In the genomic region with DNA sequence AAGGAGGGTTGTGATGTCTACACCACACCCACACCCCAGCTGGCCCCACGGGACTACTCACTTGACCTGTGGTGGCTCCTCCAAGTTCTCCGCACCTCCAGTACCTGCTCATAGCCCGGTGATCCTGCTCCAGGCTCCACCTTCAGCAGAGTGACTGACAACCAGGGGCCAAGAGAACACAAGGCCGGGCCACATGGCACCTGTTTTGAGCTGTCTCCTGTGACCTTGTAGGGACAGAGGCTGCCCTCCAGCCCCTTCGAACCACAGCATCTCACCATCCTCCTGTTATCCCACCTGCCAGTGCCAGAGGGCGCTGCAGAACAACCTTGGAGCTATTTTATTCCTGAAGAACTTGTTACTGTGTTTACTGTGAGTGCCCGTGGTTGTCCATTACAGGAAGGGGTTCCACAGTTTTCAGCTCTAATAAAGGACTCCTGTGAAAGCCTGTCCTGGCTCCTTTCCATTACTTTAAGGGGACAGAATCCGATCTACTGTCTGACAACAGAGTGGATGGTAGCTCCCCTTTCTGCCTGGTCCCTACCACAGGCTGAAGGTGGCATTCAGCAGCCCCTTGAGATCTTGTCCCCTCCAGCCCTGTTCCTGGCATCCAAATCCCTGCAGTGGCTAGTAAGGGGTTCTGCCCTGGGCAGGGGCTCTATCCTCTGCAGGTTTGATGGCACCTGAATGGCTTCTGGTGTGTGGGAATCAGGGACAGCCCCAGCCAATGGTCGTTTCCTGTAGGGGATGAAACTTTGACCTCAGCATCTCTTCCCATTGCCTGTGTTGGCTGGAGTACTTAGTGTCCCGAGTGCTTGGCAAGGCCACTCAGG, we compare ENCODE assay signal across 8 cellular contexts. TPM values are rescaled to one million over a fixed set of nuclear protein-coding genes. Genes with fewer than 3 reads are reported as not detected.
DNase-seq lines count a peak whose midpoint lies in the region; ATAC-seq, FAIRE-seq and TF ChIP-seq lines count a peak whose summit lies in the region.

No MANE protein-coding gene starts in this region.

- no peak overlapping the region for H3K9ac ChIP-seq in K562 (ENCODE audit: insufficient read depth in 1 of 2, low read depth in 2 of 2, low read length in 2 of 2)

- no peak for TF ChIP-seq POLR2A in K562 (conservative IDR thresholded peaks at IDR 0.05)

- no peaks in the 10 kb centered on the region for H3K79me2 ChIP-seq in K562 (ENCODE audit: control insufficient read depth, insufficient read depth, low read length)

- CTCF ChIA-PET in CD4-positive, alpha-beta T cell (lab: Charles Lee), result interaction anchor here (0.9 kb wide), 1 partner anchor 8 kb away, joined by 3 read pairs; no protein-coding TSS in a partner anchor
- CTCF ChIA-PET in K562 (lab: Yijun Ruan, JAX; ENCODE audit: low intra/inter-chr PET ratio), result no interaction called here

- H3K9me3 ChIP-seq in CD4-positive, alpha-beta T cell (ENCODE audit: control insufficient read depth, low read length), result no peaks in the 10 kb centered on the region
- H3K9me3 ChIP-seq in K562 (replicated peaks; ENCODE audit: control insufficient read depth, insufficient read depth, low read depth, low read length), result no peaks in the 10 kb centered on the region
- no peaks in the 10 kb centered on the region for H3K9me3 ChIP-seq in iPS DF 6.9 (ENCODE audit: control insufficient read depth, insufficient read depth, low read length)

- peak in 1 of 2 experiments; percentile 58; a peak in 3 of 4 replicates for TF ChIP-seq RAD21 in K562 (CRISPR knock-in tag; conservative IDR thresholded peaks at IDR 0.05 in 1 of 2, IDR thresholded peaks at IDR 0.05 in 1 of 2)

- peak in 1 of 10 experiments; percentile 29 for DNase-seq in CD4-positive, alpha-beta T cell
- peak; percentile 51 for DNase-seq in GM20000 (ENCODE audit: low spot score)
- peak; percentile 38 for DNase-seq in NCI-H748 treated with DMSO at 0.1 percent for 48 hours (lab: John Stamatoyannopoulos, UW)
- DNase-seq in K562 (ENCODE audit: extremely low read depth in 1 of 4, low spot score in 3 of 4), result peak; percentile 35 to 57 (median 39)
- peak; percentile 47 for DNase-seq in iPS DF 6.9 (ENCODE audit: low read depth, low spot score)
- DNase-seq in stimulated activated CD4-positive, alpha-beta T cell treated with anti-CD3 and anti-CD28 coated beads, Interleukin-1b, Interleukin-23, amount 100 ng/mL, for 48 hours, result peak; percentile 22
- no peak for DNase-seq in cerebellum (ENCODE audit: low spot score)

- no peak for FAIRE-seq in K562 (lab: Jason Lieb, UNC)

- H3K27me3 ChIP-seq in CD4-positive, alpha-beta T cell (ENCODE audit: control insufficient read depth, insufficient read depth, low read length), result peaks cover 9% of the 10 kb centered on the region
- H3K27me3 ChIP-seq in K562 (ENCODE audit: control insufficient read depth in 2 of 2, insufficient read depth in 2 of 2, low read length in 2 of 2), result no peaks in the 10 kb centered on the region; a peak in 1 of 5 replicates
- no peaks in the 10 kb centered on the region for H3K27me3 ChIP-seq in iPS DF 6.9 (ENCODE audit: control insufficient read depth, insufficient read depth, low read length)

- no TSS peak for BruUV-seq in K562 (replicated peaks; lab: Mats Ljungman, UMichigan)

- peaks cover 42% of the 10 kb centered on the region for H3K27me3 Mint-ChIP-seq in CD4-positive, alpha-beta T cell

- H4K20me1 ChIP-seq in K562 (replicated peaks; ENCODE audit: control insufficient read depth, insufficient read depth, low read length), result no peaks in the 10 kb centered on the region

- no peak for ATAC-seq in CD4-positive, alpha-beta T cell (ENCODE audit: poor library complexity)
- ATAC-seq in K562 (peak; percentile 82), GM21619 (IDR thresholded peaks at IDR 0.05; ENCODE audit: unreplicated experiment) (no peak)

- no peaks in the 10 kb centered on the region for H3K36me3 Mint-ChIP-seq in CD4-positive, alpha-beta T cell (ENCODE audit: low read depth)

- no peak for TF ChIP-seq EP300 in K562 (IDR thresholded peaks at IDR 0.05; ENCODE audit: low read length)

- H3K9me3 Mint-ChIP-seq in CD4-positive, alpha-beta T cell, result no peaks in the 10 kb centered on the region

- TF ChIP-seq CTCF in CD4-positive, alpha-beta T cell (IDR thresholded peaks at IDR 0.05), result peak; percentile 21
- peak; percentile 64 for TF ChIP-seq CTCF in GM20000 (IDR thresholded peaks at IDR 0.05; ENCODE audit: extremely low read depth, missing control alignments)
- peak; percentile 63 to 73 (median 67); a peak in 5 of 6 replicates for TF ChIP-seq CTCF in K562 (IDR thresholded peaks at IDR 0.05 in 2 of 3, conservative IDR thresholded peaks at IDR 0.05 in 1 of 3; ENCODE audit: insufficient read depth in 2 of 3, low read depth in 1 of 3, low read length in 3 of 3)

- in situ Hi-C loops in K562 (cut with MboI), result no loop called here

- H3K4me1 ChIP-seq in K562 (replicated peaks in 1 of 2; ENCODE audit: control insufficient read depth in 2 of 2, insufficient read depth in 2 of 2, low read length in 2 of 2), result no peaks in the 10 kb centered on the region; a peak in 2 of 5 replicates
- H3K4me1 ChIP-seq in iPS DF 6.9 (ENCODE audit: control insufficient read depth, insufficient read depth, low read length), result no peaks in the 10 kb centered on the region

- no peaks in the 10 kb centered on the region for H3K36me3 ChIP-seq in K562 (ENCODE audit: control insufficient read depth, insufficient read depth, low read length)
- H3K36me3 ChIP-seq in iPS DF 6.9 (ENCODE audit: control insufficient read depth, insufficient read depth, low read length), result no peaks in the 10 kb centered on the region

- no peaks in the 10 kb centered on the region for H3K4me1 Mint-ChIP-seq in CD4-positive, alpha-beta T cell (ENCODE audit: low read depth)

- POLR2A ChIA-PET in CD4-positive, alpha-beta T cell (lab: Charles Lee), result no interaction called here
- POLR2A ChIA-PET in K562 (lab: Yijun Ruan, JAX), result no interaction called here

- H3K4me3 Mint-ChIP-seq in CD4-positive, alpha-beta T cell, result no peak overlapping the region

- no peak overlapping the region for H3K27ac ChIP-seq in CD4-positive, alpha-beta T cell (ENCODE audit: low read depth, low read length)
- no peak overlapping the region for H3K27ac ChIP-seq in K562 (ENCODE audit: extremely low read depth, low read depth, low read length)
- no peak overlapping the region for H3K27ac ChIP-seq in iPS DF 6.9 (ENCODE audit: low read length)

- H3K4me3 ChIP-seq in K562 (no peak overlapping the region), iPS DF 6.9 (ENCODE audit: low read length) (no peak overlapping the region)

- H3K27ac Mint-ChIP-seq in CD4-positive, alpha-beta T cell, result no peak overlapping the region

- H3K4me2 ChIP-seq in K562 (ENCODE audit: insufficient read depth, low read length), result no peak overlapping the region

- intact Hi-C loops in CD4-positive, alpha-beta T cell (cut with DNase I, micrococcal nuclease), result loop anchor here (2.0 to 5.0 kb wide), 2 partner anchors 483 to 912 kb away; no protein-coding TSS in a partner anchor
- intact Hi-C loops in K562 (cut with micrococcal nuclease), result loop anchor here (1.0 kb wide), 1 partner anchor 54 kb away; no protein-coding TSS in a partner anchor

- no peak overlapping the region for H2AFZ ChIP-seq in K562 (ENCODE audit: low read depth, low read length)

- WGBS in K562 (ENCODE audit: insufficient coverage, low coverage, missing lambda C conversion rate), result 0% methylated on average over 5 of the region's 10 CpGs
- WGBS in iPS DF 6.9 (ENCODE audit: insufficient coverage, insufficient read length), result no CpG with 5 or more reads among the region's 10 CpGs

- no peaks in the 10 kb centered on the region for H3K9me1 ChIP-seq in K562 (ENCODE audit: control insufficient read depth, insufficient read depth, low read length)

TF ChIP-seq in K562, 482 proteins besides CTCF, POLR2A, EP300 and RAD21:
- TF ChIP-seq FOXJ2 (tag; IDR thresholded peaks at IDR 0.05), result no peak
- TF ChIP-seq STAG1 (CRISPR knock-in tag; IDR thresholded peaks at IDR 0.05; ENCODE audit: borderline replicate concordance), result peak; percentile 32; the same call in 1 of the 2 replicates
- TF ChIP-seq NONO (IDR thresholded peaks at IDR 0.05; ENCODE audit: low read depth in 2 of 2, low read length in 1 of 2), result no peak
- peak; percentile 53 for TF ChIP-seq SMC3 (conservative IDR thresholded peaks at IDR 0.05; ENCODE audit: insufficient read depth, low read depth, low read length)
- TF ChIP-seq BRD9 (IDR thresholded peaks at IDR 0.05; ENCODE audit: low read depth, partially characterized antibody), result no peak
TF ChIP-seq in K562: peak in this region for 2.

RNA-seq across cellular contexts. Expression of gene C10orf120, which starts 50.8 kb away (rescaled TPM):
- total RNA-seq in CD4-positive, alpha-beta T cell, result not detected
- not detected in 2 replicates for total RNA-seq in K562 (2011; cell fraction: chromatin; rRNA removed; ENCODE audit: low replicate concordance)
- total RNA-seq in K562 (2011; cell fraction: nucleolus; rRNA removed), result not detected in 2 replicates
- total RNA-seq in K562 (2011; cell fraction: nucleoplasm; rRNA removed), result not detected in 2 replicates
- total RNA-seq in K562 (2014; rRNA removed), result not detected in 2 replicates
- not detected in 2 replicates for total RNA-seq in K562 (2014; rRNA removed; fragmentation: Illumina TruSeq; extraction: Trizol)
- total RNA-seq in K562 (2015; rRNA removed; fragmentation: Illumina TruSeq; extraction: Trizol), result not detected in 2 replicates
- not detected in 2 replicates for total RNA-seq in K562 (2021)
- not detected in 2 replicates for polyA plus RNA-seq in K562 (2011; rRNA removed)
- polyA plus RNA-seq in K562 (2011; cell fraction: cytosol; rRNA removed), result not detected in 2 replicates
- polyA plus RNA-seq in K562 (2011; cell fraction: nucleus; rRNA removed), result not detected in 2 replicates
- not detected in 2 replicates for polyA plus RNA-seq in K562 (2012)
- polyA plus RNA-seq in K562 (2014; fragmentation: Illumina TruSeq; extraction: Trizol), result not detected in 2 replicates
- not detected for polyA plus RNA-seq in K562 (2014; fragmentation: Nextera tagmentation; extraction: Ambion mirVana)
- not detected in 2 replicates for polyA plus RNA-seq in K562 (2014; rRNA removed)
- polyA minus RNA-seq in K562 (2011; rRNA and poly(A)+ RNA removed), result not detected in 2 replicates
- not detected in 2 replicates for polyA minus RNA-seq in K562 (2011; cell fraction: cytosol; rRNA and poly(A)+ RNA removed)
- polyA minus RNA-seq in K562 (2011; cell fraction: nucleus; rRNA and poly(A)+ RNA removed), result not detected in 2 replicates
- not detected for total RNA-seq in cerebellum
